Comparison of ENCODE assay signal across 1 cellular context in the genomic region with DNA sequence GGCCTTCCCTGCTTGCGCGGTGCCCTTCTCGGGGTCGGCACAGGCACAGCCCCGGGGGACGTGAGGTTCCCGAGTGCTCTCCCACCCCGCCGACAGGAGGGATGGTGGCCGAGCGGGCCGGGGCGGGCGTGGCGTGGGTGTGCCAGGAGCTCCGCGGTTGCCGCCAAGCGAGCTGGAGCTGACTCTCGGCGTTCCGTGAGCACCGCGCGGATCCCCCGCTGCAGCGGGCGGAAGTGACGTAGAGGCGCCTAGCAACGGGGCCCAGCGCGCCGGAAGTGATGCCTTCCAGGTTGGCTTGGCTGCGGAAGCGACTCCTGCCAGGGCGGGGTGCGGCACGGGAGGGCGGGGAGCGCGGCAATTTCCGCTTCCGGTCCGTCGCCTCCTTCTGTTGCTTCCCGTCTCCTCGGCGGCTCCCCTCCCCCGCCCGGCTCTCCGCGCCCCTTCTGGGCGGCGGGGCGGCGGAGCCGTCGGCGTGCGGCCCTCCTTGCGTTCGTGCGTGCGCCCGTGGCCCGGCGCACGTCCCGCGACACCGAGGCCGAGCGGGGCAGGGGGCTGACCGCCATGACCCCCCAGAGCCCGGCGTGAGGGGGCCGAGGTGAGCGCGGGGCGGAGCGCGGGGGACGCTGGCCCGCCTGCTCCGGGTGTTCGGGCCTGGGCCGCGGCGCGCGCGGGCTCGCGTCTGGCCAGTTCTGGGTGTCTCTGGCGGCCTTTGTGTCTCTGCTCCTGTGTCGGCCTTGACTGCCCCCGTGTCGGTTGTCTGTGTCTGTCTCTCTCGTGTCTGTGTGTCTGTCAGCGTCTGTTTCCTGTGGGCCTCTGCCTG.
TF ChIP-seq lines count a peak whose summit lies in the region.

A gene (plus strand): TSS at position 386 of the 820 bp plus-strand sequence. CDS start 3,402 bp downstream, outside the sequence.

TF ChIP-seq in GM12878, 131 proteins besides CTCF, POLR2A, EP300 and RAD21 (continued from another document and continues in another):
- TF ChIP-seq, protein P1, sequence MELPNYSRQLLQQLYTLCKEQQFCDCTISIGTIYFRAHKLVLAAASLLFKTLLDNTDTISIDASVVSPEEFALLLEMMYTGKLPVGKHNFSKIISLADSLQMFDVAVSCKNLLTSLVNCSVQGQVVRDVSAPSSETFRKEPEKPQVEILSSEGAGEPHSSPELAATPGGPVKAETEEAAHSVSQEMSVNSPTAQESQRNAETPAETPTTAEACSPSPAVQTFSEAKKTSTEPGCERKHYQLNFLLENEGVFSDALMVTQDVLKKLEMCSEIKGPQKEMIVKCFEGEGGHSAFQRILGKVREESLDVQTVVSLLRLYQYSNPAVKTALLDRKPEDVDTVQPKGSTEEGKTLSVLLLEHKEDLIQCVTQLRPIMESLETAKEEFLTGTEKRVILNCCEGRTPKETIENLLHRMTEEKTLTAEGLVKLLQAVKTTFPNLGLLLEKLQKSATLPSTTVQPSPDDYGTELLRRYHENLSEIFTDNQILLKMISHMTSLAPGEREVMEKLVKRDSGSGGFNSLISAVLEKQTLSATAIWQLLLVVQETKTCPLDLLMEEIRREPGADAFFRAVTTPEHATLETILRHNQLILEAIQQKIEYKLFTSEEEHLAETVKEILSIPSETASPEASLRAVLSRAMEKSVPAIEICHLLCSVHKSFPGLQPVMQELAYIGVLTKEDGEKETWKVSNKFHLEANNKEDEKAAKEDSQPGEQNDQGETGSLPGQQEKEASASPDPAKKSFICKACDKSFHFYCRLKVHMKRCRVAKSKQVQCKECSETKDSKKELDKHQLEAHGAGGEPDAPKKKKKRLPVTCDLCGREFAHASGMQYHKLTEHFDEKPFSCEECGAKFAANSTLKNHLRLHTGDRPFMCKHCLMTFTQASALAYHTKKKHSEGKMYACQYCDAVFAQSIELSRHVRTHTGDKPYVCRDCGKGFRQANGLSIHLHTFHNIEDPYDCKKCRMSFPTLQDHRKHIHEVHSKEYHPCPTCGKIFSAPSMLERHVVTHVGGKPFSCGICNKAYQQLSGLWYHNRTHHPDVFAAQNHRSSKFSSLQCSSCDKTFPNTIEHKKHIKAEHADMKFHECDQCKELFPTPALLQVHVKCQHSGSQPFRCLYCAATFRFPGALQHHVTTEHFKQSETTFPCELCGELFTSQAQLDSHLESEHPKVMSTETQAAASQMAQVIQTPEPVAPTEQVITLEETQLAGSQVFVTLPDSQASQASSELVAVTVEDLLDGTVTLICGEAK (IDR thresholded peaks at IDR 0.05; ENCODE audit: borderline replicate concordance), result peak; percentile 94
- TF ChIP-seq HDAC6 (IDR thresholded peaks at IDR 0.05; ENCODE audit: unreplicated experiment), result no peak
- peak; percentile 53 to 72; a peak in 3 of 4 replicates for TF ChIP-seq SRF (IDR thresholded peaks at IDR 0.05; ENCODE audit: low read depth in 2 of 2, low read length in 2 of 2)
- no peak for TF ChIP-seq CHD4 (IDR thresholded peaks at IDR 0.05)
- TF ChIP-seq TARDBP (IDR thresholded peaks at IDR 0.05; ENCODE audit: borderline replicate concordance), result no peak
- TF ChIP-seq CBFB (IDR thresholded peaks at IDR 0.05; ENCODE audit: low read depth), result peak; percentile 48; the same call in 1 of the 2 replicates
- peak; percentile 62 for TF ChIP-seq BACH1 (IDR thresholded peaks at IDR 0.05; ENCODE audit: borderline replicate concordance)
- TF ChIP-seq MTA2 (IDR thresholded peaks at IDR 0.05; ENCODE audit: low read depth), result no peak
- TF ChIP-seq SMARCA5 (IDR thresholded peaks at IDR 0.05), result peak; percentile 76; the same call in 1 of the 2 replicates
- peak in 1 of 2 experiments; percentile 86; a peak in 2 of 4 replicates for TF ChIP-seq ETV6 (conservative IDR thresholded peaks at IDR 0.05 in 1 of 2, IDR thresholded peaks at IDR 0.05 in 1 of 2; ENCODE audit: borderline replicate concordance in 1 of 2, low read depth in 1 of 2)
- no peak for TF ChIP-seq STAT3 (IDR thresholded peaks at IDR 0.05; ENCODE audit: low read depth, low read length)
- no peak for TF ChIP-seq RUNX3 (IDR thresholded peaks at IDR 0.05; ENCODE audit: low read length)
- 0 out of 3 replicates have a peak, but pooled peaks of 1 of the 2 experiments have one; percentile 17 for TF ChIP-seq EGR1 (IDR thresholded peaks at IDR 0.05; ENCODE audit: borderline replicate concordance in 1 of 2, low read depth in 2 of 2, low read length in 2 of 2)
- TF ChIP-seq, protein P2, sequence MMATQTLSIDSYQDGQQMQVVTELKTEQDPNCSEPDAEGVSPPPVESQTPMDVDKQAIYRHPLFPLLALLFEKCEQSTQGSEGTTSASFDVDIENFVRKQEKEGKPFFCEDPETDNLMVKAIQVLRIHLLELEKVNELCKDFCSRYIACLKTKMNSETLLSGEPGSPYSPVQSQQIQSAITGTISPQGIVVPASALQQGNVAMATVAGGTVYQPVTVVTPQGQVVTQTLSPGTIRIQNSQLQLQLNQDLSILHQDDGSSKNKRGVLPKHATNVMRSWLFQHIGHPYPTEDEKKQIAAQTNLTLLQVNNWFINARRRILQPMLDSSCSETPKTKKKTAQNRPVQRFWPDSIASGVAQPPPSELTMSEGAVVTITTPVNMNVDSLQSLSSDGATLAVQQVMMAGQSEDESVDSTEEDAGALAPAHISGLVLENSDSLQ (IDR thresholded peaks at IDR 0.05), result peak; percentile 54
- 0 out of 2 replicates have a peak, but pooled peaks have one; percentile 61 for TF ChIP-seq NFXL1 (IDR thresholded peaks at IDR 0.05; ENCODE audit: borderline replicate concordance)
- TF ChIP-seq, protein P3, sequence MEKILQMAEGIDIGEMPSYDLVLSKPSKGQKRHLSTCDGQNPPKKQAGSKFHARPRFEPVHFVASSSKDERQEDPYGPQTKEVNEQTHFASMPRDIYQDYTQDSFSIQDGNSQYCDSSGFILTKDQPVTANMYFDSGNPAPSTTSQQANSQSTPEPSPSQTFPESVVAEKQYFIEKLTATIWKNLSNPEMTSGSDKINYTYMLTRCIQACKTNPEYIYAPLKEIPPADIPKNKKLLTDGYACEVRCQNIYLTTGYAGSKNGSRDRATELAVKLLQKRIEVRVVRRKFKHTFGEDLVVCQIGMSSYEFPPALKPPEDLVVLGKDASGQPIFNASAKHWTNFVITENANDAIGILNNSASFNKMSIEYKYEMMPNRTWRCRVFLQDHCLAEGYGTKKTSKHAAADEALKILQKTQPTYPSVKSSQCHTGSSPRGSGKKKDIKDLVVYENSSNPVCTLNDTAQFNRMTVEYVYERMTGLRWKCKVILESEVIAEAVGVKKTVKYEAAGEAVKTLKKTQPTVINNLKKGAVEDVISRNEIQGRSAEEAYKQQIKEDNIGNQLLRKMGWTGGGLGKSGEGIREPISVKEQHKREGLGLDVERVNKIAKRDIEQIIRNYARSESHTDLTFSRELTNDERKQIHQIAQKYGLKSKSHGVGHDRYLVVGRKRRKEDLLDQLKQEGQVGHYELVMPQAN (conservative IDR thresholded peaks at IDR 0.05), result peak; percentile 92
- TF ChIP-seq RB1 (IDR thresholded peaks at IDR 0.05; ENCODE audit: borderline replicate concordance), result peak; percentile 84; the same call in 1 of the 2 replicates
- peak; percentile 73; the same call in 1 of the 2 replicates for TF ChIP-seq ZSCAN29 (IDR thresholded peaks at IDR 0.05)
- TF ChIP-seq NFIC (IDR thresholded peaks at IDR 0.05; ENCODE audit: low read depth, low read length), result no peak
- no peak for TF ChIP-seq RFX5 (IDR thresholded peaks at IDR 0.05; ENCODE audit: low read depth, low read length)
- TF ChIP-seq ESRRA (IDR thresholded peaks at IDR 0.05; ENCODE audit: low read length), result 0 out of 2 replicates have a peak, but pooled peaks have one; percentile 20
- TF ChIP-seq, protein P4, sequence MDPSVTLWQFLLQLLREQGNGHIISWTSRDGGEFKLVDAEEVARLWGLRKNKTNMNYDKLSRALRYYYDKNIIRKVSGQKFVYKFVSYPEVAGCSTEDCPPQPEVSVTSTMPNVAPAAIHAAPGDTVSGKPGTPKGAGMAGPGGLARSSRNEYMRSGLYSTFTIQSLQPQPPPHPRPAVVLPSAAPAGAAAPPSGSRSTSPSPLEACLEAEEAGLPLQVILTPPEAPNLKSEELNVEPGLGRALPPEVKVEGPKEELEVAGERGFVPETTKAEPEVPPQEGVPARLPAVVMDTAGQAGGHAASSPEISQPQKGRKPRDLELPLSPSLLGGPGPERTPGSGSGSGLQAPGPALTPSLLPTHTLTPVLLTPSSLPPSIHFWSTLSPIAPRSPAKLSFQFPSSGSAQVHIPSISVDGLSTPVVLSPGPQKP (IDR thresholded peaks at IDR 0.05; ENCODE audit: low read depth, low read length), result peak; percentile 82
- TF ChIP-seq YY1 (IDR thresholded peaks at IDR 0.05; ENCODE audit: low read depth, low read length), result peak; percentile 78; the same call in 1 of the 2 replicates
- TF ChIP-seq, protein P5, sequence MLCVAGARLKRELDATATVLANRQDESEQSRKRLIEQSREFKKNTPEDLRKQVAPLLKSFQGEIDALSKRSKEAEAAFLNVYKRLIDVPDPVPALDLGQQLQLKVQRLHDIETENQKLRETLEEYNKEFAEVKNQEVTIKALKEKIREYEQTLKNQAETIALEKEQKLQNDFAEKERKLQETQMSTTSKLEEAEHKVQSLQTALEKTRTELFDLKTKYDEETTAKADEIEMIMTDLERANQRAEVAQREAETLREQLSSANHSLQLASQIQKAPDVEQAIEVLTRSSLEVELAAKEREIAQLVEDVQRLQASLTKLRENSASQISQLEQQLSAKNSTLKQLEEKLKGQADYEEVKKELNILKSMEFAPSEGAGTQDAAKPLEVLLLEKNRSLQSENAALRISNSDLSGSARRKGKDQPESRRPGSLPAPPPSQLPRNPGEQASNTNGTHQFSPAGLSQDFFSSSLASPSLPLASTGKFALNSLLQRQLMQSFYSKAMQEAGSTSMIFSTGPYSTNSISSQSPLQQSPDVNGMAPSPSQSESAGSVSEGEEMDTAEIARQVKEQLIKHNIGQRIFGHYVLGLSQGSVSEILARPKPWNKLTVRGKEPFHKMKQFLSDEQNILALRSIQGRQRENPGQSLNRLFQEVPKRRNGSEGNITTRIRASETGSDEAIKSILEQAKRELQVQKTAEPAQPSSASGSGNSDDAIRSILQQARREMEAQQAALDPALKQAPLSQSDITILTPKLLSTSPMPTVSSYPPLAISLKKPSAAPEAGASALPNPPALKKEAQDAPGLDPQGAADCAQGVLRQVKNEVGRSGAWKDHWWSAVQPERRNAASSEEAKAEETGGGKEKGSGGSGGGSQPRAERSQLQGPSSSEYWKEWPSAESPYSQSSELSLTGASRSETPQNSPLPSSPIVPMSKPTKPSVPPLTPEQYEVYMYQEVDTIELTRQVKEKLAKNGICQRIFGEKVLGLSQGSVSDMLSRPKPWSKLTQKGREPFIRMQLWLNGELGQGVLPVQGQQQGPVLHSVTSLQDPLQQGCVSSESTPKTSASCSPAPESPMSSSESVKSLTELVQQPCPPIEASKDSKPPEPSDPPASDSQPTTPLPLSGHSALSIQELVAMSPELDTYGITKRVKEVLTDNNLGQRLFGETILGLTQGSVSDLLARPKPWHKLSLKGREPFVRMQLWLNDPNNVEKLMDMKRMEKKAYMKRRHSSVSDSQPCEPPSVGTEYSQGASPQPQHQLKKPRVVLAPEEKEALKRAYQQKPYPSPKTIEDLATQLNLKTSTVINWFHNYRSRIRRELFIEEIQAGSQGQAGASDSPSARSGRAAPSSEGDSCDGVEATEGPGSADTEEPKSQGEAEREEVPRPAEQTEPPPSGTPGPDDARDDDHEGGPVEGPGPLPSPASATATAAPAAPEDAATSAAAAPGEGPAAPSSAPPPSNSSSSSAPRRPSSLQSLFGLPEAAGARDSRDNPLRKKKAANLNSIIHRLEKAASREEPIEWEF (IDR thresholded peaks at IDR 0.05; ENCODE audit: insufficient replicate concordance, low read depth, low read length), result no peak
- no peak for TF ChIP-seq FOS (IDR thresholded peaks at IDR 0.05; ENCODE audit: borderline replicate concordance, extremely low read depth, insufficient read length)
- no peak for TF ChIP-seq ASH2L (IDR thresholded peaks at IDR 0.05; ENCODE audit: borderline replicate concordance, low read depth)
- TF ChIP-seq CREB1 (IDR thresholded peaks at IDR 0.05; ENCODE audit: low read depth), result peak; percentile 95
- TF ChIP-seq WRNIP1 (IDR thresholded peaks at IDR 0.05; ENCODE audit: borderline replicate concordance, low read depth, low read length), result no peak
- peak; percentile 88 for TF ChIP-seq NR2C1 (IDR thresholded peaks at IDR 0.05)
- TF ChIP-seq BRCA1 (IDR thresholded peaks at IDR 0.05; ENCODE audit: low read depth, low read length), result 0 out of 2 replicates have a peak, but pooled peaks have one; percentile 19
- peak; percentile 88 for TF ChIP-seq DPF2 (IDR thresholded peaks at IDR 0.05)
- TF ChIP-seq, protein P6, sequence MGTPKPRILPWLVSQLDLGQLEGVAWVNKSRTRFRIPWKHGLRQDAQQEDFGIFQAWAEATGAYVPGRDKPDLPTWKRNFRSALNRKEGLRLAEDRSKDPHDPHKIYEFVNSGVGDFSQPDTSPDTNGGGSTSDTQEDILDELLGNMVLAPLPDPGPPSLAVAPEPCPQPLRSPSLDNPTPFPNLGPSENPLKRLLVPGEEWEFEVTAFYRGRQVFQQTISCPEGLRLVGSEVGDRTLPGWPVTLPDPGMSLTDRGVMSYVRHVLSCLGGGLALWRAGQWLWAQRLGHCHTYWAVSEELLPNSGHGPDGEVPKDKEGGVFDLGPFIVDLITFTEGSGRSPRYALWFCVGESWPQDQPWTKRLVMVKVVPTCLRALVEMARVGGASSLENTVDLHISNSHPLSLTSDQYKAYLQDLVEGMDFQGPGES (IDR thresholded peaks at IDR 0.05), result no peak; the same call in 1 of the 2 replicates
- TF ChIP-seq, protein P7, sequence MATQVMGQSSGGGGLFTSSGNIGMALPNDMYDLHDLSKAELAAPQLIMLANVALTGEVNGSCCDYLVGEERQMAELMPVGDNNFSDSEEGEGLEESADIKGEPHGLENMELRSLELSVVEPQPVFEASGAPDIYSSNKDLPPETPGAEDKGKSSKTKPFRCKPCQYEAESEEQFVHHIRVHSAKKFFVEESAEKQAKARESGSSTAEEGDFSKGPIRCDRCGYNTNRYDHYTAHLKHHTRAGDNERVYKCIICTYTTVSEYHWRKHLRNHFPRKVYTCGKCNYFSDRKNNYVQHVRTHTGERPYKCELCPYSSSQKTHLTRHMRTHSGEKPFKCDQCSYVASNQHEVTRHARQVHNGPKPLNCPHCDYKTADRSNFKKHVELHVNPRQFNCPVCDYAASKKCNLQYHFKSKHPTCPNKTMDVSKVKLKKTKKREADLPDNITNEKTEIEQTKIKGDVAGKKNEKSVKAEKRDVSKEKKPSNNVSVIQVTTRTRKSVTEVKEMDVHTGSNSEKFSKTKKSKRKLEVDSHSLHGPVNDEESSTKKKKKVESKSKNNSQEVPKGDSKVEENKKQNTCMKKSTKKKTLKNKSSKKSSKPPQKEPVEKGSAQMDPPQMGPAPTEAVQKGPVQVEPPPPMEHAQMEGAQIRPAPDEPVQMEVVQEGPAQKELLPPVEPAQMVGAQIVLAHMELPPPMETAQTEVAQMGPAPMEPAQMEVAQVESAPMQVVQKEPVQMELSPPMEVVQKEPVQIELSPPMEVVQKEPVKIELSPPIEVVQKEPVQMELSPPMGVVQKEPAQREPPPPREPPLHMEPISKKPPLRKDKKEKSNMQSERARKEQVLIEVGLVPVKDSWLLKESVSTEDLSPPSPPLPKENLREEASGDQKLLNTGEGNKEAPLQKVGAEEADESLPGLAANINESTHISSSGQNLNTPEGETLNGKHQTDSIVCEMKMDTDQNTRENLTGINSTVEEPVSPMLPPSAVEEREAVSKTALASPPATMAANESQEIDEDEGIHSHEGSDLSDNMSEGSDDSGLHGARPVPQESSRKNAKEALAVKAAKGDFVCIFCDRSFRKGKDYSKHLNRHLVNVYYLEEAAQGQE (IDR thresholded peaks at IDR 0.05; ENCODE audit: low read depth, low read length), result no peak
- peak; percentile 90 for TF ChIP-seq GATAD2B (conservative IDR thresholded peaks at IDR 0.05; ENCODE audit: low read depth)
